9 cellular contexts compared by ENCODE assay signal in the genomic region with DNA sequence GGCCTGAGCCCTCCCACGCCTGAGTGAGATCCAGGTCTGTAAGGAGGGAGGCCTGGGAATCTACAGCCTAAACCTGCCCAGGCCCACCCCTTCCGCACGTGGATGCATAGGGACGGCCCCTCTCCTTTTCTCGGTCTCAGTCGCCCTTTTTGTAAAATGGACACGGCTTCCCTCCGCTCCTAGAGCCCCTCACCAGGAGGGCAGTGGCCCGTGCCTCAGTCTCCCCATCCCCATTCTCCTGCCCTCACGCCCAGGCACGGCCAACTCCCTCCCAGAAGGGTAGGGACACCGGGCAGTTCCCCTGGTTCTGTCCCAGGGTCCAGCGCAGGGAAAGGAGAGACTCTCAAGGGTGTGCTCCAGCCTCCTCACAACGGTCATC. TPM values are rescaled to one million over a fixed set of nuclear protein-coding genes. Genes with fewer than 3 reads are reported as not detected.
DNase-seq lines count a peak whose midpoint lies in the region; ATAC-seq and TF ChIP-seq lines count a peak whose summit lies in the region.
"Had no signal": no experiment of that assay in that cellular context is flagged by ENCODE, and none has a peak within 500 bp of the region (broad histone marks: within the 10 kb centered on the region; RNA-seq: fewer than 3 reads in every experiment).

No MANE protein-coding gene starts in this region.

- peaks cover 26% of the 10 kb centered on the region for H3K27me3 ChIP-seq in CD4-positive, alpha-beta memory T cell (ENCODE audit: insufficient read depth, low read length)
- H3K27me3 ChIP-seq in Loucy (ENCODE audit: insufficient read depth, low read length, poor library complexity, severe bottlenecking), result no peaks in the 10 kb centered on the region
- H3K27me3 ChIP-seq in dorsolateral prefrontal cortex, result peaks cover 0 to 5% (median 0%) of the 10 kb centered on the region in 45 donors

- H4K20me1 ChIP-seq in Loucy (ENCODE audit: insufficient read depth, low read length, poor library complexity, severe bottlenecking), result no peaks in the 10 kb centered on the region

- intact Hi-C loops in CD4-positive, alpha-beta memory T cell (cut with micrococcal nuclease), result no loop called here
- intact Hi-C loops in dorsolateral prefrontal cortex (cut with DNase I), result no loop called here

- H3K79me2 ChIP-seq in Loucy (ENCODE audit: insufficient read depth, low read length), result no peaks in the 10 kb centered on the region

- H3K9ac ChIP-seq in Loucy (ENCODE audit: low read depth, low read length, poor library complexity, severe bottlenecking), result no peak overlapping the region

- no peak overlapping the region for H3K27ac Mint-ChIP-seq in CD4-positive, alpha-beta memory T cell
- H3K27ac Mint-ChIP-seq in natural killer cell treated with Interleukin-12 subunit alpha and Interleukin-12 subunit beta and Interleukin-15 and Interleukin-18, amount 100 ng/mL, for 72 hours, result no peak overlapping the region

- no peaks in the 10 kb centered on the region for H3K36me3 ChIP-seq in CD4-positive, alpha-beta memory T cell (ENCODE audit: insufficient read depth, low read length)
- H3K36me3 ChIP-seq in Loucy (ENCODE audit: insufficient read depth, low read length), result no peaks in the 10 kb centered on the region
- H3K36me3 ChIP-seq: heart right ventricle had no signal

- POLR2A ChIA-PET in CD4-positive, alpha-beta memory T cell (lab: Charles Lee; ENCODE audit: partially characterized antibody), result no interaction called here

- no peaks in the 10 kb centered on the region for H3F3A ChIP-seq in Loucy (ENCODE audit: low read depth)

- no peaks in the 10 kb centered on the region for H3K36me3 Mint-ChIP-seq in CD4-positive, alpha-beta memory T cell
- H3K36me3 Mint-ChIP-seq in natural killer cell treated with Interleukin-12 subunit alpha and Interleukin-12 subunit beta and Interleukin-15 and Interleukin-18, amount 100 ng/mL, for 72 hours, result no peaks in the 10 kb centered on the region

- peaks cover 17 to 30% of the 10 kb centered on the region in 2 donors for H3K27me3 Mint-ChIP-seq in CD4-positive, alpha-beta memory T cell
- H3K27me3 Mint-ChIP-seq in natural killer cell treated with Interleukin-12 subunit alpha and Interleukin-12 subunit beta and Interleukin-15 and Interleukin-18, amount 100 ng/mL, for 72 hours, result no peaks in the 10 kb centered on the region

- no peak for ATAC-seq in natural killer cell treated with Interleukin-12 subunit alpha and Interleukin-12 subunit beta and Interleukin-15 and Interleukin-18, amount 100 ng/mL, for 72 hours

- H3K27ac ChIP-seq in CD4-positive, alpha-beta memory T cell (ENCODE audit: low read depth, low read length), result no peak overlapping the region
- peak overlapping the region in 9 of 59 donors; percentile 34 to 79 (median 51) for H3K27ac ChIP-seq in dorsolateral prefrontal cortex

- CTCF ChIA-PET in CD4-positive, alpha-beta memory T cell (lab: Charles Lee; ENCODE audit: partially characterized antibody), result no interaction called here

- H3K4me2 ChIP-seq in Loucy (ENCODE audit: low read depth, low read length, poor library complexity, severe bottlenecking), result peak overlapping the region; percentile 52

- no peak for DNase-seq in CD4-positive, alpha-beta memory T cell
- DNase-seq in dorsolateral prefrontal cortex (peak in 2 of 10 donors; percentile 6 to 37), NCI-H1930 (lab: John Stamatoyannopoulos, UW) (no peak), SIG-M5 (lab: John Stamatoyannopoulos, UW) (no peak), NCI-H510A (lab: John Stamatoyannopoulos, UW) (no peak), amniotic stem cell (lab: John Stamatoyannopoulos, UW) (no peak)
- no peak for DNase-seq in natural killer cell treated with Interleukin-12 subunit alpha and Interleukin-12 subunit beta and Interleukin-15 and Interleukin-18, amount 100 ng/mL, for 72 hours (ENCODE audit: low spot score)

- no peaks in the 10 kb centered on the region for H3K9me3 ChIP-seq in CD4-positive, alpha-beta memory T cell (ENCODE audit: control insufficient read depth in 1 of 2, low read length in 2 of 2)
- H3K9me3 ChIP-seq in Loucy (ENCODE audit: insufficient read depth, low read depth, low read length), result no peaks in the 10 kb centered on the region
- H3K9me3 ChIP-seq: heart right ventricle had no signal

- H3K4me1 Mint-ChIP-seq in CD4-positive, alpha-beta memory T cell, result peaks cover 5 to 25% (median 13%) of the 10 kb centered on the region in 4 donors
- peaks cover 12 to 17% of the 10 kb centered on the region in 2 donors for H3K4me1 Mint-ChIP-seq in natural killer cell treated with Interleukin-12 subunit alpha and Interleukin-12 subunit beta and Interleukin-15 and Interleukin-18, amount 100 ng/mL, for 72 hours (ENCODE audit: low read depth in 2 of 2)

- peaks cover 19% of the 10 kb centered on the region for H3K4me1 ChIP-seq in CD4-positive, alpha-beta memory T cell (ENCODE audit: insufficient read depth, low read length)
- peaks cover 22% of the 10 kb centered on the region for H3K4me1 ChIP-seq in Loucy (ENCODE audit: insufficient read depth, low read length, poor library complexity, severe bottlenecking)

- H3K4me3 ChIP-seq in CD4-positive, alpha-beta memory T cell (ENCODE audit: low read length in 2 of 2), result no peak overlapping the region
- no peak overlapping the region for H3K4me3 ChIP-seq in Loucy (ENCODE audit: low read length, poor library complexity, severe bottlenecking)
- peak overlapping the region in 31 of 59 donors; percentile 7 to 75 (median 62) for H3K4me3 ChIP-seq in dorsolateral prefrontal cortex

- no peaks in the 10 kb centered on the region for H3K9me3 Mint-ChIP-seq in CD4-positive, alpha-beta memory T cell
- no peaks in the 10 kb centered on the region for H3K9me3 Mint-ChIP-seq in natural killer cell treated with Interleukin-12 subunit alpha and Interleukin-12 subunit beta and Interleukin-15 and Interleukin-18, amount 100 ng/mL, for 72 hours

- TF ChIP-seq CTCF in Loucy (conservative IDR thresholded peaks at IDR 0.05; ENCODE audit: low read length) (no peak), dorsolateral prefrontal cortex (IDR thresholded peaks at IDR 0.05 in 54 of 56, conservative IDR thresholded peaks at IDR 0.05 in 2 of 56; ENCODE audit: low read depth in 1 of 56, partially characterized antibody in 56 of 56) (no peak)

- peak overlapping the region; percentile 43 to 74 (median 69) for H3K4me3 Mint-ChIP-seq in CD4-positive, alpha-beta memory T cell
- H3K4me3 Mint-ChIP-seq in natural killer cell treated with Interleukin-12 subunit alpha and Interleukin-12 subunit beta and Interleukin-15 and Interleukin-18, amount 100 ng/mL, for 72 hours, result peak overlapping the region; percentile 62

- no peaks in the 10 kb centered on the region for H3K9me2 ChIP-seq in Loucy (replicated peaks; ENCODE audit: low read depth, low read length)

- no peak overlapping the region for H2AFZ ChIP-seq in Loucy (ENCODE audit: low read length)

RNA-seq across cellular contexts. Expression of a gene that starts 48.1 kb away (rescaled TPM):
- total RNA-seq in CD4-positive, alpha-beta memory T cell, result not detected
- not detected for polyA plus RNA-seq in CD4-positive, alpha-beta memory T cell
- total RNA-seq in dorsolateral prefrontal cortex, result 10 to 100 TPM in 87 of 120 experiments, 1 to 10 TPM in 33; 4.8 to 43.1 (median 14.3) TPM
- total RNA-seq in natural killer cell treated with Interleukin-12 subunit alpha and Interleukin-12 subunit beta and Interleukin-15 and Interleukin-18, amount 100 ng/mL, for 72 hours, result under 1 TPM; 0.20 to 0.29 TPM

Comparison
In these comparisons a context has a peak if more than half of its experiments do, and no peak if none do; other contexts are left out.
1. H3K4me3 ChIP-seq: peak in dorsolateral prefrontal cortex (31 of 59); none in CD4-positive, alpha-beta memory T cell (0 of 2) and Loucy (single experiment).
2. RNA of a gene that starts 48.1 kb away (total RNA-seq): 4.8 to 43.1 TPM in dorsolateral prefrontal cortex; 0.20 to 0.29 TPM in natural killer cell treated with Interleukin-12 subunit alpha and Interleukin-12 subunit beta and Interleukin-15 and Interleukin-18, amount 100 ng/mL, for 72 hours and not detected in CD4-positive, alpha-beta memory T cell; every median in the first group is over 4 times any median in the second.